Comparison of ENCODE assay signal across 1 cellular context in the genomic region with DNA sequence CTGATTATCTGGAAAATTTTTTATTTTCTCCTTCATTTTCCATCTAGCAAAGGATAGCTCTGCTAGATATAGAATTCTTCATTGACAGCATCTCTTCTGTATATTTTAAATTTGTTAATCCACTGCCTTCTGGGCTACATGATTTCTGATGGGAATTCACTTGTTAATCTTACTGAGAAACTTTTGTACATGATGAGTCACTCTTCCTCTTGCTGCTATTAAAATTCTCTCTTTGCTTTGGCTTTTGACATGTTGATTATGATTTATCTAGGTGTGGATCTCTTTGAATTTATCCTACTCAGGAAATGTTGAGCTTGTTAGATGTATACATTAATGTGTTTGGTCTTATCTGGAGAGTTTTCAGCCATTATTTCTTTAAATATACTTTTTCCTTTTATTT.
TF ChIP-seq lines count a peak whose summit lies in the region.

No MANE protein-coding gene starts in this region.

TF ChIP-seq in SK-N-SH treated with all-trans-retinoic acid at 6 μM for 48 hours, 23 proteins besides CTCF, POLR2A, EP300 and RAD21 (continued from another document):
- TF ChIP-seq ZC3H10 (CRISPR knock-in tag; IDR thresholded peaks at IDR 0.05) (0 out of 2 replicates have a peak, but pooled peaks have one; percentile 42), ZFP3 (CRISPR knock-in tag; IDR thresholded peaks at IDR 0.05) (no peak), TOX (CRISPR knock-in tag; IDR thresholded peaks at IDR 0.05; ENCODE audit: borderline replicate concordance) (no peak), ISL1 (CRISPR knock-in tag; IDR thresholded peaks at IDR 0.05) (peak; percentile 56; the same call in 1 of the 2 replicates), ZFP30 (CRISPR knock-in tag; IDR thresholded peaks at IDR 0.05) (no peak), OSR1 (CRISPR knock-in tag; IDR thresholded peaks at IDR 0.05) (no peak), ZNF70 (CRISPR knock-in tag; IDR thresholded peaks at IDR 0.05) (no peak)
- TF ChIP-seq, protein P1, sequence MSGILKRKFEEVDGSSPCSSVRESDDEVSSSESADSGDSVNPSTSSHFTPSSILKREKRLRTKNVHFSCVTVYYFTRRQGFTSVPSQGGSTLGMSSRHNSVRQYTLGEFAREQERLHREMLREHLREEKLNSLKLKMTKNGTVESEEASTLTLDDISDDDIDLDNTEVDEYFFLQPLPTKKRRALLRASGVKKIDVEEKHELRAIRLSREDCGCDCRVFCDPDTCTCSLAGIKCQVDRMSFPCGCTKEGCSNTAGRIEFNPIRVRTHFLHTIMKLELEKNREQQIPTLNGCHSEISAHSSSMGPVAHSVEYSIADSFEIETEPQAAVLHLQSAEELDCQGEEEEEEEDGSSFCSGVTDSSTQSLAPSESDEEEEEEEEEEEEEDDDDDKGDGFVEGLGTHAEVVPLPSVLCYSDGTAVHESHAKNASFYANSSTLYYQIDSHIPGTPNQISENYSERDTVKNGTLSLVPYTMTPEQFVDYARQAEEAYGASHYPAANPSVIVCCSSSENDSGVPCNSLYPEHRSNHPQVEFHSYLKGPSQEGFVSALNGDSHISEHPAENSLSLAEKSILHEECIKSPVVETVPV (CRISPR knock-in tag; IDR thresholded peaks at IDR 0.05): no peak
- TF ChIP-seq, protein P2, sequence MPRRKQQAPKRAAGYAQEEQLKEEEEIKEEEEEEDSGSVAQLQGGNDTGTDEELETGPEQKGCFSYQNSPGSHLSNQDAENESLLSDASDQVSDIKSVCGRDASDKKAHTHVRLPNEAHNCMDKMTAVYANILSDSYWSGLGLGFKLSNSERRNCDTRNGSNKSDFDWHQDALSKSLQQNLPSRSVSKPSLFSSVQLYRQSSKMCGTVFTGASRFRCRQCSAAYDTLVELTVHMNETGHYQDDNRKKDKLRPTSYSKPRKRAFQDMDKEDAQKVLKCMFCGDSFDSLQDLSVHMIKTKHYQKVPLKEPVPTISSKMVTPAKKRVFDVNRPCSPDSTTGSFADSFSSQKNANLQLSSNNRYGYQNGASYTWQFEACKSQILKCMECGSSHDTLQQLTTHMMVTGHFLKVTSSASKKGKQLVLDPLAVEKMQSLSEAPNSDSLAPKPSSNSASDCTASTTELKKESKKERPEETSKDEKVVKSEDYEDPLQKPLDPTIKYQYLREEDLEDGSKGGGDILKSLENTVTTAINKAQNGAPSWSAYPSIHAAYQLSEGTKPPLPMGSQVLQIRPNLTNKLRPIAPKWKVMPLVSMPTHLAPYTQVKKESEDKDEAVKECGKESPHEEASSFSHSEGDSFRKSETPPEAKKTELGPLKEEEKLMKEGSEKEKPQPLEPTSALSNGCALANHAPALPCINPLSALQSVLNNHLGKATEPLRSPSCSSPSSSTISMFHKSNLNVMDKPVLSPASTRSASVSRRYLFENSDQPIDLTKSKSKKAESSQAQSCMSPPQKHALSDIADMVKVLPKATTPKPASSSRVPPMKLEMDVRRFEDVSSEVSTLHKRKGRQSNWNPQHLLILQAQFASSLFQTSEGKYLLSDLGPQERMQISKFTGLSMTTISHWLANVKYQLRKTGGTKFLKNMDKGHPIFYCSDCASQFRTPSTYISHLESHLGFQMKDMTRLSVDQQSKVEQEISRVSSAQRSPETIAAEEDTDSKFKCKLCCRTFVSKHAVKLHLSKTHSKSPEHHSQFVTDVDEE (CRISPR knock-in tag; IDR thresholded peaks at IDR 0.05): no peak
